21 cellular contexts compared by ENCODE assay signal in genomic region chr10:94324609-94325233, GRCh38. TPM values are rescaled to one million over a fixed set of nuclear protein-coding genes. Genes with fewer than 3 reads are reported as not detected.
DNase-seq lines count a peak whose midpoint lies in the region; ATAC-seq and TF ChIP-seq lines count a peak whose summit lies in the region.
"Had no signal": no experiment of that assay in that cellular context is flagged by ENCODE, and none has a peak within 500 bp of the region (broad histone marks: within the 10 kb centered on the region; RNA-seq: fewer than 3 reads in every experiment).

No MANE protein-coding gene starts in this region.

- peaks cover 14% of the 10 kb centered on the region for H3K36me3 Mint-ChIP-seq in activated CD4-positive, alpha-beta T cell treated with anti-CD3 and anti-CD28 coated beads, Interleukin-2, amount 10 ng/mL, durations not matched to agents 7 days and 5 days (ENCODE audit: low read depth)
- H3K36me3 Mint-ChIP-seq in Caco-2 (ENCODE audit: insufficient read depth, unreplicated experiment) = peaks cover 72% of the 10 kb centered on the region
- peaks cover 88% of the 10 kb centered on the region for H3K36me3 Mint-ChIP-seq in activated T-helper 17 cell treated with anti-CD3 and anti-CD28 coated beads, Interleukin-2, amount 50 U/mL, for 72 hours (ENCODE audit: low read depth)

- no peaks in the 10 kb centered on the region for H3K27me3 ChIP-seq in Caco-2 (replicated peaks; ENCODE audit: control insufficient read depth, insufficient read depth, low read length)

- H3K9me3 Mint-ChIP-seq in activated CD4-positive, alpha-beta T cell treated with anti-CD3 and anti-CD28 coated beads, Interleukin-2, amount 10 ng/mL, durations not matched to agents 7 days and 5 days = no peaks in the 10 kb centered on the region
- H3K9me3 Mint-ChIP-seq in Caco-2 (ENCODE audit: unreplicated experiment) = no peaks in the 10 kb centered on the region
- H3K9me3 Mint-ChIP-seq in activated T-helper 17 cell treated with anti-CD3 and anti-CD28 coated beads, Interleukin-2, amount 50 U/mL, for 72 hours = no peaks in the 10 kb centered on the region
- H3K9me3 Mint-ChIP-seq: CD14-positive monocyte had no signal

- no peaks in the 10 kb centered on the region for H3K27me3 Mint-ChIP-seq in activated CD4-positive, alpha-beta T cell treated with anti-CD3 and anti-CD28 coated beads, Interleukin-2, amount 10 ng/mL, durations not matched to agents 7 days and 5 days
- H3K27me3 Mint-ChIP-seq in Caco-2 (ENCODE audit: insufficient read depth, unreplicated experiment) = no peaks in the 10 kb centered on the region
- H3K27me3 Mint-ChIP-seq in activated T-helper 17 cell treated with anti-CD3 and anti-CD28 coated beads, Interleukin-2, amount 50 U/mL, for 72 hours = no peaks in the 10 kb centered on the region

- TF ChIP-seq CTCF in Caco-2 (IDR thresholded peaks at IDR 0.05; ENCODE audit: insufficient read depth in 1 of 2, low read depth in 1 of 2, low read length in 1 of 2, severe bottlenecking in 1 of 2, unreplicated experiment in 1 of 2) (no peak), foreskin fibroblast (IDR thresholded peaks at IDR 0.05; ENCODE audit: low read depth, low read length) (no peak)

- POLR2A ChIA-PET in activated CD4-positive, alpha-beta T cell treated with anti-CD3 and anti-CD28 coated beads, Interleukin-2, amount 10 ng/mL, durations not matched to agents 7 days and 5 days (lab: Charles Lee) = no interaction called here
- POLR2A ChIA-PET in Caco-2 (lab: Charles Lee) = no interaction called here

- ATAC-seq in activated T-helper 17 cell treated with anti-CD3 and anti-CD28 coated beads, Interleukin-2, amount 50 U/mL, for 72 hours (replicated peaks) = no peak
- ATAC-seq in HG02970 (IDR thresholded peaks at IDR 0.05; ENCODE audit: low FRiP score, unreplicated experiment) (no peak), GM18498 (IDR thresholded peaks at IDR 0.05; ENCODE audit: unreplicated experiment) (no peak)

- CTCF ChIA-PET in activated CD4-positive, alpha-beta T cell treated with anti-CD3 and anti-CD28 coated beads, Interleukin-2, amount 10 ng/mL, durations not matched to agents 7 days and 5 days (lab: Charles Lee) = no interaction called here
- CTCF ChIA-PET in Caco-2 (lab: Charles Lee) = interaction anchor here (1.7 to 2.7 kb wide), 2 partner anchors 119 to 408 kb away, joined by 8 read pairs; no protein-coding TSS in a partner anchor

- DNase-seq in activated CD4-positive, alpha-beta T cell treated with anti-CD3 and anti-CD28 coated beads, Interleukin-2, amount 10 ng/mL, durations not matched to agents 7 days and 5 days = no peak
- no peak for DNase-seq in activated CD4-positive, alpha-beta T cell treated with anti-CD3 and anti-CD28 coated beads, Interleukin-2, amount 50 U/mL, for 48 hours
- DNase-seq in Caco-2 (peak; percentile 38 to 46), iris pigment epithelial cell (ENCODE audit: low read depth) (peak; percentile 54), foreskin fibroblast (no peak)
- DNase-seq: 8988T, DMS79 treated with DMSO at 0.1 percent for 48 hours, HCEC 1CT, Kasumi-1, MM.1S, NCI-H1092 treated with DMSO at 0.1 percent for 48 hours, NCI-H1694, NCI-H2081 treated with DMSO at 0.1 percent for 48 hours, NCI-H2227 treated with DMSO at 0.1 percent for 48 hours, NCI-H524, NCI-H82, SHP77 had no signal

- H3K4me3 Mint-ChIP-seq in activated CD4-positive, alpha-beta T cell treated with anti-CD3 and anti-CD28 coated beads, Interleukin-2, amount 10 ng/mL, durations not matched to agents 7 days and 5 days = no peak overlapping the region
- H3K4me3 Mint-ChIP-seq in Caco-2 (ENCODE audit: unreplicated experiment) = no peak overlapping the region
- H3K4me3 Mint-ChIP-seq in activated T-helper 17 cell treated with anti-CD3 and anti-CD28 coated beads, Interleukin-2, amount 50 U/mL, for 72 hours = no peak overlapping the region
- H3K4me3 Mint-ChIP-seq: CD14-positive monocyte had no signal

- H3K4me3 ChIP-seq in Caco-2 (ENCODE audit: low read depth, low read length) (no peak overlapping the region), foreskin fibroblast (ENCODE audit: low read depth in 1 of 2, low read length in 2 of 2) (no peak overlapping the region)

- BruUV-seq in Caco-2 (replicated peaks; lab: Mats Ljungman, UMichigan) = no TSS peak

- no peaks in the 10 kb centered on the region for H3K9me3 ChIP-seq in Caco-2

- no peaks in the 10 kb centered on the region for H3K4me1 Mint-ChIP-seq in activated CD4-positive, alpha-beta T cell treated with anti-CD3 and anti-CD28 coated beads, Interleukin-2, amount 10 ng/mL, durations not matched to agents 7 days and 5 days
- H3K4me1 Mint-ChIP-seq in Caco-2 (ENCODE audit: low read depth, unreplicated experiment) = no peaks in the 10 kb centered on the region
- no peaks in the 10 kb centered on the region for H3K4me1 Mint-ChIP-seq in activated T-helper 17 cell treated with anti-CD3 and anti-CD28 coated beads, Interleukin-2, amount 50 U/mL, for 72 hours
- H3K4me1 Mint-ChIP-seq: CD14-positive monocyte had no signal

- peak overlapping the region; percentile 1 for H3K27ac Mint-ChIP-seq in activated CD4-positive, alpha-beta T cell treated with anti-CD3 and anti-CD28 coated beads, Interleukin-2, amount 10 ng/mL, durations not matched to agents 7 days and 5 days
- H3K27ac Mint-ChIP-seq in Caco-2 (ENCODE audit: unreplicated experiment) = no peak overlapping the region
- H3K27ac Mint-ChIP-seq in activated T-helper 17 cell treated with anti-CD3 and anti-CD28 coated beads, Interleukin-2, amount 50 U/mL, for 72 hours = peak overlapping the region; percentile 48

- H3K36me3 ChIP-seq in Caco-2 (ENCODE audit: control insufficient read depth, insufficient read depth, low read length) = no peaks in the 10 kb centered on the region

- no peaks in the 10 kb centered on the region for H3K4me1 ChIP-seq in Caco-2

- intact Hi-C loops in Caco-2 (cut with micrococcal nuclease; ENCODE audit: unreplicated experiment) = no loop called here

RNA-seq across cellular contexts. Expression of gene NOC3L, which starts 38.0 kb away (rescaled TPM):
- 10 to 100 TPM; 23.1 to 26.5 TPM for total RNA-seq in activated CD4-positive, alpha-beta T cell treated with anti-CD3 and anti-CD28 coated beads, Interleukin-2, amount 10 ng/mL, durations not matched to agents 7 days and 5 days
- total RNA-seq in Caco-2 (2022) = 39.9 and 42.3 TPM in 2 replicates
- 10 to 100 TPM; 29.2 to 49.3 TPM for total RNA-seq in activated T-helper 17 cell treated with anti-CD3 and anti-CD28 coated beads, Interleukin-2, amount 50 U/mL, for 72 hours

Comparison
In these comparisons a context has a peak if more than half of its experiments do, and no peak if none do; other contexts are left out.
1. DNase-seq: peak in Caco-2 (2 of 2) and iris pigment epithelial cell (single experiment); none in activated CD4-positive, alpha-beta T cell treated with anti-CD3 and anti-CD28 coated beads, Interleukin-2, amount 10 ng/mL, durations not matched to agents 7 days and 5 days (single experiment), activated CD4-positive, alpha-beta T cell treated with anti-CD3 and anti-CD28 coated beads, Interleukin-2, amount 50 U/mL, for 48 hours (0 of 2) and foreskin fibroblast (0 of 2).